Comparison of ENCODE assay signal across 1 cellular context in genomic region chr5:179623001-179623905, GRCh38.
TF ChIP-seq lines count a peak whose summit lies in the region.

A gene with protein sequence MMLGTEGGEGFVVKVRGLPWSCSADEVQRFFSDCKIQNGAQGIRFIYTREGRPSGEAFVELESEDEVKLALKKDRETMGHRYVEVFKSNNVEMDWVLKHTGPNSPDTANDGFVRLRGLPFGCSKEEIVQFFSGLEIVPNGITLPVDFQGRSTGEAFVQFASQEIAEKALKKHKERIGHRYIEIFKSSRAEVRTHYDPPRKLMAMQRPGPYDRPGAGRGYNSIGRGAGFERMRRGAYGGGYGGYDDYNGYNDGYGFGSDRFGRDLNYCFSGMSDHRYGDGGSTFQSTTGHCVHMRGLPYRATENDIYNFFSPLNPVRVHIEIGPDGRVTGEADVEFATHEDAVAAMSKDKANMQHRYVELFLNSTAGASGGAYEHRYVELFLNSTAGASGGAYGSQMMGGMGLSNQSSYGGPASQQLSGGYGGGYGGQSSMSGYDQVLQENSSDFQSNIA (minus strand): TSS chr5:179623671. CDS start chr5:179623133, 538 bp downstream.

TF ChIP-seq in K562, 482 proteins besides CTCF, POLR2A, EP300 and RAD21 (continued from another document and continues in another):
- peak; percentile 98 for TF ChIP-seq POLR2H (tag; IDR thresholded peaks at IDR 0.05; ENCODE audit: low read depth)
- peak; percentile 57 for TF ChIP-seq NFIC (IDR thresholded peaks at IDR 0.05)
- 0 out of 2 replicates have a peak, but pooled peaks have one; percentile 17 for TF ChIP-seq ZNF586 (CRISPR knock-in tag; conservative IDR thresholded peaks at IDR 0.05)
- TF ChIP-seq HDAC1 (IDR thresholded peaks at IDR 0.05): peak in 1 of 2 experiments; percentile 74; a peak in 1 of 4 replicates
- peak; percentile 17; the same call in 1 of the 2 replicates for TF ChIP-seq ILF3 (IDR thresholded peaks at IDR 0.05; ENCODE audit: borderline replicate concordance)
- 0 out of 2 replicates have a peak, but pooled peaks have one; percentile 28 for TF ChIP-seq ESRRA (IDR thresholded peaks at IDR 0.05; ENCODE audit: borderline replicate concordance, low read depth)
- TF ChIP-seq HDAC2 (IDR thresholded peaks at IDR 0.05): peak; percentile 42; the same call in 1 of the 2 replicates
- 0 out of 2 replicates have a peak, but pooled peaks have one; percentile 22 for TF ChIP-seq GMEB1 (CRISPR knock-in tag; IDR thresholded peaks at IDR 0.05)
- TF ChIP-seq, protein P1, sequence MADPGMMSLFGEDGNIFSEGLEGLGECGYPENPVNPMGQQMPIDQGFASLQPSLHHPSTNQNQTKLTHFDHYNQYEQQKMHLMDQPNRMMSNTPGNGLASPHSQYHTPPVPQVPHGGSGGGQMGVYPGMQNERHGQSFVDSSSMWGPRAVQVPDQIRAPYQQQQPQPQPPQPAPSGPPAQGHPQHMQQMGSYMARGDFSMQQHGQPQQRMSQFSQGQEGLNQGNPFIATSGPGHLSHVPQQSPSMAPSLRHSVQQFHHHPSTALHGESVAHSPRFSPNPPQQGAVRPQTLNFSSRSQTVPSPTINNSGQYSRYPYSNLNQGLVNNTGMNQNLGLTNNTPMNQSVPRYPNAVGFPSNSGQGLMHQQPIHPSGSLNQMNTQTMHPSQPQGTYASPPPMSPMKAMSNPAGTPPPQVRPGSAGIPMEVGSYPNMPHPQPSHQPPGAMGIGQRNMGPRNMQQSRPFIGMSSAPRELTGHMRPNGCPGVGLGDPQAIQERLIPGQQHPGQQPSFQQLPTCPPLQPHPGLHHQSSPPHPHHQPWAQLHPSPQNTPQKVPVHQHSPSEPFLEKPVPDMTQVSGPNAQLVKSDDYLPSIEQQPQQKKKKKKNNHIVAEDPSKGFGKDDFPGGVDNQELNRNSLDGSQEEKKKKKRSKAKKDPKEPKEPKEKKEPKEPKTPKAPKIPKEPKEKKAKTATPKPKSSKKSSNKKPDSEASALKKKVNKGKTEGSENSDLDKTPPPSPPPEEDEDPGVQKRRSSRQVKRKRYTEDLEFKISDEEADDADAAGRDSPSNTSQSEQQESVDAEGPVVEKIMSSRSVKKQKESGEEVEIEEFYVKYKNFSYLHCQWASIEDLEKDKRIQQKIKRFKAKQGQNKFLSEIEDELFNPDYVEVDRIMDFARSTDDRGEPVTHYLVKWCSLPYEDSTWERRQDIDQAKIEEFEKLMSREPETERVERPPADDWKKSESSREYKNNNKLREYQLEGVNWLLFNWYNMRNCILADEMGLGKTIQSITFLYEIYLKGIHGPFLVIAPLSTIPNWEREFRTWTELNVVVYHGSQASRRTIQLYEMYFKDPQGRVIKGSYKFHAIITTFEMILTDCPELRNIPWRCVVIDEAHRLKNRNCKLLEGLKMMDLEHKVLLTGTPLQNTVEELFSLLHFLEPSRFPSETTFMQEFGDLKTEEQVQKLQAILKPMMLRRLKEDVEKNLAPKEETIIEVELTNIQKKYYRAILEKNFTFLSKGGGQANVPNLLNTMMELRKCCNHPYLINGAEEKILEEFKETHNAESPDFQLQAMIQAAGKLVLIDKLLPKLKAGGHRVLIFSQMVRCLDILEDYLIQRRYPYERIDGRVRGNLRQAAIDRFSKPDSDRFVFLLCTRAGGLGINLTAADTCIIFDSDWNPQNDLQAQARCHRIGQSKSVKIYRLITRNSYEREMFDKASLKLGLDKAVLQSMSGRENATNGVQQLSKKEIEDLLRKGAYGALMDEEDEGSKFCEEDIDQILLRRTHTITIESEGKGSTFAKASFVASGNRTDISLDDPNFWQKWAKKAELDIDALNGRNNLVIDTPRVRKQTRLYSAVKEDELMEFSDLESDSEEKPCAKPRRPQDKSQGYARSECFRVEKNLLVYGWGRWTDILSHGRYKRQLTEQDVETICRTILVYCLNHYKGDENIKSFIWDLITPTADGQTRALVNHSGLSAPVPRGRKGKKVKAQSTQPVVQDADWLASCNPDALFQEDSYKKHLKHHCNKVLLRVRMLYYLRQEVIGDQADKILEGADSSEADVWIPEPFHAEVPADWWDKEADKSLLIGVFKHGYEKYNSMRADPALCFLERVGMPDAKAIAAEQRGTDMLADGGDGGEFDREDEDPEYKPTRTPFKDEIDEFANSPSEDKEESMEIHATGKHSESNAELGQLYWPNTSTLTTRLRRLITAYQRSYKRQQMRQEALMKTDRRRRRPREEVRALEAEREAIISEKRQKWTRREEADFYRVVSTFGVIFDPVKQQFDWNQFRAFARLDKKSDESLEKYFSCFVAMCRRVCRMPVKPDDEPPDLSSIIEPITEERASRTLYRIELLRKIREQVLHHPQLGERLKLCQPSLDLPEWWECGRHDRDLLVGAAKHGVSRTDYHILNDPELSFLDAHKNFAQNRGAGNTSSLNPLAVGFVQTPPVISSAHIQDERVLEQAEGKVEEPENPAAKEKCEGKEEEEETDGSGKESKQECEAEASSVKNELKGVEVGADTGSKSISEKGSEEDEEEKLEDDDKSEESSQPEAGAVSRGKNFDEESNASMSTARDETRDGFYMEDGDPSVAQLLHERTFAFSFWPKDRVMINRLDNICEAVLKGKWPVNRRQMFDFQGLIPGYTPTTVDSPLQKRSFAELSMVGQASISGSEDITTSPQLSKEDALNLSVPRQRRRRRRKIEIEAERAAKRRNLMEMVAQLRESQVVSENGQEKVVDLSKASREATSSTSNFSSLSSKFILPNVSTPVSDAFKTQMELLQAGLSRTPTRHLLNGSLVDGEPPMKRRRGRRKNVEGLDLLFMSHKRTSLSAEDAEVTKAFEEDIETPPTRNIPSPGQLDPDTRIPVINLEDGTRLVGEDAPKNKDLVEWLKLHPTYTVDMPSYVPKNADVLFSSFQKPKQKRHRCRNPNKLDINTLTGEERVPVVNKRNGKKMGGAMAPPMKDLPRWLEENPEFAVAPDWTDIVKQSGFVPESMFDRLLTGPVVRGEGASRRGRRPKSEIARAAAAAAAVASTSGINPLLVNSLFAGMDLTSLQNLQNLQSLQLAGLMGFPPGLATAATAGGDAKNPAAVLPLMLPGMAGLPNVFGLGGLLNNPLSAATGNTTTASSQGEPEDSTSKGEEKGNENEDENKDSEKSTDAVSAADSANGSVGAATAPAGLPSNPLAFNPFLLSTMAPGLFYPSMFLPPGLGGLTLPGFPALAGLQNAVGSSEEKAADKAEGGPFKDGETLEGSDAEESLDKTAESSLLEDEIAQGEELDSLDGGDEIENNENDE (IDR thresholded peaks at IDR 0.05; ENCODE audit: low read depth, low read length): no peak
- peak; percentile 98 for TF ChIP-seq CHD1 (IDR thresholded peaks at IDR 0.05; ENCODE audit: low read length)
- peak; percentile 74 for TF ChIP-seq MBD2 (IDR thresholded peaks at IDR 0.05; ENCODE audit: borderline replicate concordance, low read depth)
- TF ChIP-seq SIRT6 (IDR thresholded peaks at IDR 0.05; ENCODE audit: low read depth, low read length): peak; percentile 19
- 0 out of 2 replicates have a peak, but pooled peaks have one; percentile 6 for TF ChIP-seq CHCHD3 (CRISPR knock-in tag; IDR thresholded peaks at IDR 0.05)
- TF ChIP-seq SRSF1 (IDR thresholded peaks at IDR 0.05; ENCODE audit: low read depth, low read length): peak; percentile 95; the same call in 1 of the 2 replicates
- peak; percentile 86; the same call in 1 of the 2 replicates for TF ChIP-seq FOXP1 (CRISPR knock-in tag; IDR thresholded peaks at IDR 0.05)
- peak; percentile 100 for TF ChIP-seq RBM22 (IDR thresholded peaks at IDR 0.05; ENCODE audit: low read depth, low read length, poor library complexity, severe bottlenecking)
- TF ChIP-seq, protein P2, sequence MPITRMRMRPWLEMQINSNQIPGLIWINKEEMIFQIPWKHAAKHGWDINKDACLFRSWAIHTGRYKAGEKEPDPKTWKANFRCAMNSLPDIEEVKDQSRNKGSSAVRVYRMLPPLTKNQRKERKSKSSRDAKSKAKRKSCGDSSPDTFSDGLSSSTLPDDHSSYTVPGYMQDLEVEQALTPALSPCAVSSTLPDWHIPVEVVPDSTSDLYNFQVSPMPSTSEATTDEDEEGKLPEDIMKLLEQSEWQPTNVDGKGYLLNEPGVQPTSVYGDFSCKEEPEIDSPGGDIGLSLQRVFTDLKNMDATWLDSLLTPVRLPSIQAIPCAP (CRISPR knock-in tag; IDR thresholded peaks at IDR 0.05; ENCODE audit: borderline replicate concordance): 0 out of 2 replicates have a peak, but pooled peaks have one; percentile 73
- no peak for TF ChIP-seq NELFE (IDR thresholded peaks at IDR 0.05; ENCODE audit: insufficient read depth, insufficient read length)
- TF ChIP-seq PCBP2 (IDR thresholded peaks at IDR 0.05; ENCODE audit: low read depth, low read length, poor library complexity, severe bottlenecking): peak; percentile 64
- peak; percentile 71 to 89; a peak in 2 of 4 replicates for TF ChIP-seq SIN3A (IDR thresholded peaks at IDR 0.05; ENCODE audit: borderline replicate concordance in 2 of 2, control insufficient read depth in 1 of 2, low read depth in 2 of 2, low read length in 2 of 2)
- TF ChIP-seq POLR3G (IDR thresholded peaks at IDR 0.05; ENCODE audit: extremely low read depth, insufficient read length, insufficient replicate concordance): no peak
- no peak for TF ChIP-seq TCF3 (CRISPR knock-in tag; IDR thresholded peaks at IDR 0.05)
- TF ChIP-seq, protein P3, sequence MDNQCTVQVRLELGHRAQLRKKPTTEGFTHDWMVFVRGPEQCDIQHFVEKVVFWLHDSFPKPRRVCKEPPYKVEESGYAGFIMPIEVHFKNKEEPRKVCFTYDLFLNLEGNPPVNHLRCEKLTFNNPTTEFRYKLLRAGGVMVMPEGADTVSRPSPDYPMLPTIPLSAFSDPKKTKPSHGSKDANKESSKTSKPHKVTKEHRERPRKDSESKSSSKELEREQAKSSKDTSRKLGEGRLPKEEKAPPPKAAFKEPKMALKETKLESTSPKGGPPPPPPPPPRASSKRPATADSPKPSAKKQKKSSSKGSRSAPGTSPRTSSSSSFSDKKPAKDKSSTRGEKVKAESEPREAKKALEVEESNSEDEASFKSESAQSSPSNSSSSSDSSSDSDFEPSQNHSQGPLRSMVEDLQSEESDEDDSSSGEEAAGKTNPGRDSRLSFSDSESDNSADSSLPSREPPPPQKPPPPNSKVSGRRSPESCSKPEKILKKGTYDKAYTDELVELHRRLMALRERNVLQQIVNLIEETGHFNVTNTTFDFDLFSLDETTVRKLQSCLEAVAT (IDR thresholded peaks at IDR 0.05): peak; percentile 62 to 87; a peak in 3 of 4 replicates
- peak; percentile 62; the same call in 1 of the 2 replicates for TF ChIP-seq SMAD3 (CRISPR knock-in tag; conservative IDR thresholded peaks at IDR 0.05)
- TF ChIP-seq TARDBP (IDR thresholded peaks at IDR 0.05): 0 out of 2 replicates have a peak, but pooled peaks have one; percentile 37
- peak; percentile 81 for TF ChIP-seq CXXC5 (CRISPR knock-in tag; IDR thresholded peaks at IDR 0.05)
- TF ChIP-seq CHD2 (IDR thresholded peaks at IDR 0.05; ENCODE audit: low read depth, low read length): no peak
- TF ChIP-seq SUPT5H (IDR thresholded peaks at IDR 0.05): peak; percentile 100
- peak; percentile 38; the same call in 1 of the 2 replicates for TF ChIP-seq ZSCAN32 (CRISPR knock-in tag; IDR thresholded peaks at IDR 0.05)
- peak; percentile 69; the same call in 1 of the 2 replicates for TF ChIP-seq ZNF12 (CRISPR knock-in tag; IDR thresholded peaks at IDR 0.05)
- no peak; the same call in 1 of the 2 replicates for TF ChIP-seq CREB1 (IDR thresholded peaks at IDR 0.05)
- peak; percentile 49; the same call in 1 of the 2 replicates for TF ChIP-seq CREB1 (CRISPR knock-in tag; IDR thresholded peaks at IDR 0.05)
- peak; percentile 99 for TF ChIP-seq PCBP1 (IDR thresholded peaks at IDR 0.05; ENCODE audit: low read depth, low read length, poor library complexity, severe bottlenecking)
- peak; percentile 83 for TF ChIP-seq BRD9 (IDR thresholded peaks at IDR 0.05; ENCODE audit: low read depth, partially characterized antibody)
- peak; percentile 90 for TF ChIP-seq ZFX (CRISPR knock-in tag; IDR thresholded peaks at IDR 0.05)
- TF ChIP-seq HNRNPL (IDR thresholded peaks at IDR 0.05; ENCODE audit: low read depth, low read length): peak; percentile 76; the same call in 1 of the 2 replicates
- TF ChIP-seq RFX1 (IDR thresholded peaks at IDR 0.05): no peak
- TF ChIP-seq NR3C1 (CRISPR knock-in tag; IDR thresholded peaks at IDR 0.05): no peak; the same call in 1 of the 2 replicates
- peak; percentile 13; the same call in 1 of the 2 replicates for TF ChIP-seq ARID1B (IDR thresholded peaks at IDR 0.05)
- no peak for TF ChIP-seq ZNF778 (CRISPR knock-in tag; IDR thresholded peaks at IDR 0.05)
- 0 out of 2 replicates have a peak, but pooled peaks have one; percentile 35 for TF ChIP-seq NBN (IDR thresholded peaks at IDR 0.05; ENCODE audit: low read depth)
- TF ChIP-seq MLX (CRISPR knock-in tag; conservative IDR thresholded peaks at IDR 0.05): 0 out of 4 replicates have a peak, but pooled peaks have one; percentile 15 to 79
- TF ChIP-seq ZNF436 (CRISPR knock-in tag; IDR thresholded peaks at IDR 0.05): peak; percentile 31; the same call in 1 of the 2 replicates
- no peak for TF ChIP-seq BRCA1 (IDR thresholded peaks at IDR 0.05)
- TF ChIP-seq BRCA1 (CRISPR knock-in tag; IDR thresholded peaks at IDR 0.05): peak; percentile 68; the same call in 1 of the 2 replicates
- TF ChIP-seq, protein P4, sequence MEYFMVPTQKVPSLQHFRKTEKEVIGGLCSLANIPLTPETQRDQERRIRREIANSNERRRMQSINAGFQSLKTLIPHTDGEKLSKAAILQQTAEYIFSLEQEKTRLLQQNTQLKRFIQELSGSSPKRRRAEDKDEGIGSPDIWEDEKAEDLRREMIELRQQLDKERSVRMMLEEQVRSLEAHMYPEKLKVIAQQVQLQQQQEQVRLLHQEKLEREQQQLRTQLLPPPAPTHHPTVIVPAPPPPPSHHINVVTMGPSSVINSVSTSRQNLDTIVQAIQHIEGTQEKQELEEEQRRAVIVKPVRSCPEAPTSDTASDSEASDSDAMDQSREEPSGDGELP (CRISPR knock-in tag; IDR thresholded peaks at IDR 0.05; ENCODE audit: borderline replicate concordance): peak; percentile 72
- peak; percentile 50; the same call in 1 of the 2 replicates for TF ChIP-seq ZNF324 (CRISPR knock-in tag; IDR thresholded peaks at IDR 0.05)
- TF ChIP-seq HMG20B (CRISPR knock-in tag; IDR thresholded peaks at IDR 0.05): peak; percentile 45; the same call in 1 of the 2 replicates
- TF ChIP-seq KDM2B (CRISPR knock-in tag; IDR thresholded peaks at IDR 0.05): 0 out of 2 replicates have a peak, but pooled peaks have one; percentile 59
